In the genomic region with DNA sequence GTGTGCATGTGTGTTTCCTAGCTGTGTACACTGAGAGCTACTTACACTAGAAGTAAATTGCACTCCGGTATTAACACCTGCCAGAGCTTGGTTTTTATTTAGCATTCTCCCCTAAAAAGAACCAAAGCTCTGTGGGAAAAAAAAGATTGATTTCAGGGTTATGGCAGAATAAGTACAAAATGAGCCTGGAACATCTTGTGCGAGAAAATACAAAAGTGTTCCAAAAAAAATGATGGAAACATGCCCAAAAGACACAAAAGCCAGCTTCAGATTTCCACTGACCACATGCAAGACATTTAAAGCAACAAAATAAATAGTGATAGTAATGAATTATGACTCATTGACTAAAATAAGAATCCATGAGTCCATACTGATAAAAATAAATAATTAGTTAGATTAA, we compare ENCODE assay signal across 15 cellular contexts.
"Had no signal": no experiment of that assay in that cellular context is flagged by ENCODE, and none has a peak within 500 bp of the region (broad histone marks: within the 10 kb centered on the region; RNA-seq: fewer than 3 reads in every experiment).

No MANE protein-coding gene starts in this region.

- H3K4me3 ChIP-seq: breast epithelium, lower lobe of right lung, stomach, testis, upper lobe of right lung had no signal

- H3K27me3 ChIP-seq: breast epithelium, stomach, testis, upper lobe of right lung had no signal

- H3K36me3 ChIP-seq: breast epithelium, lower lobe of right lung, stomach, upper lobe of right lung had no signal

- H3K27ac ChIP-seq: breast epithelium, lower lobe of right lung, stomach, testis, upper lobe of right lung had no signal

- DNase-seq: activated CD4-positive, alpha-beta T cell treated with anti-CD3 and anti-CD28 coated beads, Interleukin-2, amount 50 U/mL, for 1 hour; activated CD8-positive, alpha-beta memory T cell treated with anti-CD3 and anti-CD28 coated beads for 24 hours; activated CD8-positive, alpha-beta memory T cell treated with anti-CD3 and anti-CD28 coated beads, Interleukin-2, amount 50 U/mL, for 48 hours; activated gamma-delta T cell; amniotic stem cell; cortex of kidney; effector CD4-positive, alpha-beta T cell; foreskin fibroblast; lower lobe of right lung; small intestine; stimulated activated CD4-positive, alpha-beta T cell treated with anti-CD3 and anti-CD28 coated beads, Interleukin-4, amount 100 ng/mL, for 24 hours; stomach; testis; upper lobe of right lung had no signal

- H3K4me1 ChIP-seq: breast epithelium, lower lobe of right lung, stomach, testis, upper lobe of right lung had no signal

- H3K9me3 ChIP-seq: breast epithelium, lower lobe of right lung, stomach, testis, upper lobe of right lung had no signal
